ENCODE assay signal across 29 cellular contexts in the genomic region with DNA sequence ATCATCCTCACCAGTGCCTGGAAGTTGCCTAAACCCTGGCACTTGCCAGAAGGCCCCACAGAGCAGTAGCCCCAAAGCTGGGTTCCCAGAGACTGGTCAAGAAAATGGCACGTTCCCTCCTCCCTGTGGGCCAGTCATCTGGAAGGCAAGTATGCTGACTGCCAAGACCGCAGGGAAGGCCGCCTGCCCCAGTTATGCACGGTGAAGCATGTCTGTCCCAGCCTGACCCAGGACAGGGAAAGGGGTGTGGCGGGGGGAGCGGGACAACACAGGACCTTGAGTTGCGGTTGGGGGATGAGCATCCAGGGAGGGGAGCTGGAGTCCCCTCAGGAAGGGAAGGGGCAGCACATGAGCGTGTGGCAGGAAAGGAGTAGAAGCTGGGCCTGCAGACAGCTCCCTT. TPM values are rescaled to one million over a fixed set of nuclear protein-coding genes. Genes with fewer than 3 reads are reported as not detected.
DNase-seq lines count a peak whose midpoint lies in the region; TF ChIP-seq lines count a peak whose summit lies in the region.
"Had no signal": no experiment of that assay in that cellular context is flagged by ENCODE, and none has a peak within 500 bp of the region (broad histone marks: within the 10 kb centered on the region; RNA-seq: fewer than 3 reads in every experiment).

No MANE protein-coding gene starts in this region.

- no peak overlapping the region for H2BK15ac ChIP-seq in neuronal stem cell (ENCODE audit: low read length)

- H2AFZ ChIP-seq in neuronal stem cell (ENCODE audit: low read length) = no peak overlapping the region

- 60% methylated on average over 8 of the region's 8 CpGs for WGBS in esophagus muscularis mucosa
- no CpG with 5 or more reads among the region's 8 CpGs for WGBS in neuronal stem cell (ENCODE audit: extremely low coverage in 2 of 2, insufficient read length in 2 of 2, insufficient replicate concordance in 1 of 2), 2 donors
- 78 to 89% (median 86%) methylated on average over 8 of the region's 8 CpGs for WGBS in stomach, 5 donors

- H3K4me3 Mint-ChIP-seq in Caco-2 (ENCODE audit: unreplicated experiment) = no peak overlapping the region
- H3K4me3 Mint-ChIP-seq: activated CD4-positive, alpha-beta memory T cell treated with anti-CD3 and anti-CD28 coated beads, Interleukin-2, amount 10 ng/mL, durations not matched to agents 7 days and 5 days; B cell; dendritic cell treated with granulocyte-macrophage colony-stimulating factor and Interleukin-4, amounts not matched to agents 40 ng/mL and 50 ng/mL, for 4 days; stimulated activated naive CD8-positive, alpha-beta T cell treated with anti-CD3 and anti-CD28 coated beads, Interleukin-15, Interleukin-2, amounts not matched to agents 100 ng/mL and 50 ng/mL, for 24 hours had no signal

- H3K14ac ChIP-seq in neuronal stem cell (ENCODE audit: low read length) = no peak overlapping the region

- H2BK5ac ChIP-seq in neuronal stem cell (ENCODE audit: low read length) = peak overlapping the region; percentile 57

- no peak overlapping the region for H4K8ac ChIP-seq in neuronal stem cell (ENCODE audit: low read depth, low read length)

- H2BK120ac ChIP-seq in neuronal stem cell (ENCODE audit: low read depth, low read length) = no peak overlapping the region

- H3K23ac ChIP-seq in neuronal stem cell (ENCODE audit: low read depth, low read length, poor library complexity) = no peak overlapping the region

- no peak overlapping the region for H3K4me2 ChIP-seq in neuronal stem cell (ENCODE audit: insufficient read depth, low read length, poor library complexity, severe bottlenecking)

- H3K36me3 Mint-ChIP-seq in Caco-2 (ENCODE audit: insufficient read depth, unreplicated experiment) = no peaks in the 10 kb centered on the region

- no peaks in the 10 kb centered on the region for H3K4me1 Mint-ChIP-seq in Caco-2 (ENCODE audit: low read depth, unreplicated experiment)
- H3K4me1 Mint-ChIP-seq: activated CD4-positive, alpha-beta memory T cell treated with anti-CD3 and anti-CD28 coated beads, Interleukin-2, amount 10 ng/mL, durations not matched to agents 7 days and 5 days; B cell had no signal

- H3K9ac ChIP-seq in neuronal stem cell (ENCODE audit: low read depth, low read length, poor library complexity) = no peak overlapping the region

- TF ChIP-seq EP300 in esophagus muscularis mucosa (IDR thresholded peaks at IDR 0.05) = no peak
- no peak for TF ChIP-seq EP300 in stomach (IDR thresholded peaks at IDR 0.05)

- CTCF ChIA-PET in Caco-2 (lab: Charles Lee) = no interaction called here

- no peaks in the 10 kb centered on the region for H3K9me3 Mint-ChIP-seq in Caco-2 (ENCODE audit: unreplicated experiment)
- H3K9me3 Mint-ChIP-seq: activated CD4-positive, alpha-beta memory T cell treated with anti-CD3 and anti-CD28 coated beads, Interleukin-2, amount 10 ng/mL, durations not matched to agents 7 days and 5 days; dendritic cell treated with granulocyte-macrophage colony-stimulating factor and Interleukin-4, amounts not matched to agents 40 ng/mL and 50 ng/mL, for 4 days; stimulated activated naive CD8-positive, alpha-beta T cell treated with anti-CD3 and anti-CD28 coated beads, Interleukin-15, Interleukin-2, amounts not matched to agents 100 ng/mL and 50 ng/mL, for 24 hours had no signal

- H3K4me1 ChIP-seq in esophagus muscularis mucosa (peaks cover 65 to 87% (median 81%) of the 10 kb centered on the region in 4 donors), left ventricle myocardium inferior (peaks cover 78% of the 10 kb centered on the region), neuronal stem cell (ENCODE audit: control insufficient read depth in 2 of 2, insufficient read depth in 1 of 2, low read depth in 1 of 2, low read length in 2 of 2) (peaks cover 4 to 13% of the 10 kb centered on the region in 2 donors), stomach (peaks cover 0 to 48% (median 25%) of the 10 kb centered on the region in 4 donors), Caco-2 (no peaks in the 10 kb centered on the region)

- no peaks in the 10 kb centered on the region for H3K27me3 Mint-ChIP-seq in Caco-2 (ENCODE audit: insufficient read depth, unreplicated experiment)
- H3K27me3 Mint-ChIP-seq: stimulated activated naive CD8-positive, alpha-beta T cell treated with anti-CD3 and anti-CD28 coated beads, Interleukin-15, Interleukin-2, amounts not matched to agents 100 ng/mL and 50 ng/mL, for 24 hours had no signal

- BruUV-seq in Caco-2 (replicated peaks; lab: Mats Ljungman, UMichigan) = no TSS peak

- no peak overlapping the region for H3K18ac ChIP-seq in neuronal stem cell (ENCODE audit: low read length)

- H2AK5ac ChIP-seq in neuronal stem cell (ENCODE audit: low read depth, low read length) = no peak overlapping the region

- DNase-seq in esophagus muscularis mucosa (ENCODE audit: extremely low spot score) (no peak), left ventricle myocardium inferior (no peak), neuronal stem cell (ENCODE audit: low spot score) (no peak), stomach (no peak), Caco-2 (no peak), EL (no peak), NCI-H2081 (lab: John Stamatoyannopoulos, UW) (no peak), NAMALWA (ENCODE audit: low spot score) (no peak)
- DNase-seq: activated CD4-positive, alpha-beta memory T cell treated with anti-CD3 and anti-CD28 coated beads, Interleukin-2, amount 10 ng/mL, durations not matched to agents 7 days and 5 days; activated CD8-positive, alpha-beta memory T cell treated with anti-CD3 and anti-CD28 coated beads, Interleukin-2, amount 50 U/mL, for 4 hours; activated naive CD4-positive, alpha-beta T cell treated with Interleukin-2 at 50 U/mL for 16 hours; central memory CD4-positive, alpha-beta T cell; foreskin melanocyte; HCEC 1CT; hippocampal formation; KBM-7; mesendoderm; NCI-H1105 treated with DMSO at 0.1 percent for 48 hours; NCI-H1930; NCI-H524 treated with DMSO at 0.1 percent for 48 hours; PC-3; stimulated activated CD4-positive, alpha-beta T cell treated with anti-CD3 and anti-CD28 coated beads, Interleukin-2, amount 100 ng/mL, for 24 hours; T-helper 2 cell had no signal

- H3K27ac Mint-ChIP-seq in Caco-2 (ENCODE audit: unreplicated experiment) = no peak overlapping the region
- H3K27ac Mint-ChIP-seq: activated CD4-positive, alpha-beta memory T cell treated with anti-CD3 and anti-CD28 coated beads, Interleukin-2, amount 10 ng/mL, durations not matched to agents 7 days and 5 days; B cell; dendritic cell treated with granulocyte-macrophage colony-stimulating factor and Interleukin-4, amounts not matched to agents 40 ng/mL and 50 ng/mL, for 4 days; stimulated activated naive CD8-positive, alpha-beta T cell treated with anti-CD3 and anti-CD28 coated beads, Interleukin-15, Interleukin-2, amounts not matched to agents 100 ng/mL and 50 ng/mL, for 24 hours had no signal

- H3K79me1 ChIP-seq in neuronal stem cell (ENCODE audit: low read depth, low read length) = no peaks in the 10 kb centered on the region

- H3K9me3 ChIP-seq in esophagus muscularis mucosa = no peaks in the 10 kb centered on the region
- H3K9me3 ChIP-seq in left ventricle myocardium inferior (replicated peaks) = no peaks in the 10 kb centered on the region
- H3K9me3 ChIP-seq in neuronal stem cell (replicated peaks in 1 of 2; ENCODE audit: control insufficient read depth in 2 of 2, insufficient read depth in 1 of 2, low read depth in 1 of 2, low read length in 2 of 2) = no peaks in the 10 kb centered on the region
- H3K9me3 ChIP-seq in stomach = no peaks in the 10 kb centered on the region
- H3K9me3 ChIP-seq in Caco-2 = no peaks in the 10 kb centered on the region
- H3K9me3 ChIP-seq: tibial nerve had no signal

- TF ChIP-seq POLR2A in esophagus muscularis mucosa (IDR thresholded peaks at IDR 0.05; ENCODE audit: low read depth) (no peak), stomach (IDR thresholded peaks at IDR 0.05) (no peak)

- no peak overlapping the region for H3K4ac ChIP-seq in neuronal stem cell (ENCODE audit: low read length)

- peaks cover 0 to 9% (median 3%) of the 10 kb centered on the region in 4 donors for H3K36me3 ChIP-seq in esophagus muscularis mucosa
- no peaks in the 10 kb centered on the region for H3K36me3 ChIP-seq in left ventricle myocardium inferior
- peaks cover 4 to 59% of the 10 kb centered on the region in 2 donors for H3K36me3 ChIP-seq in neuronal stem cell (replicated peaks in 1 of 2; ENCODE audit: control insufficient read depth in 2 of 2, insufficient read depth in 2 of 2, low read length in 2 of 2)
- H3K36me3 ChIP-seq in stomach = no peaks in the 10 kb centered on the region
- H3K36me3 ChIP-seq in Caco-2 (ENCODE audit: control insufficient read depth, insufficient read depth, low read length) = no peaks in the 10 kb centered on the region
- H3K36me3 ChIP-seq: tibial nerve had no signal

- POLR2A ChIA-PET in Caco-2 (lab: Charles Lee) = no interaction called here

- H4K91ac ChIP-seq in neuronal stem cell (ENCODE audit: low read depth, low read length, poor library complexity) = no peak overlapping the region

- H3K4me3 ChIP-seq in esophagus muscularis mucosa = no peak overlapping the region
- no peak overlapping the region for H3K4me3 ChIP-seq in left ventricle myocardium inferior
- H3K4me3 ChIP-seq in neuronal stem cell (ENCODE audit: low read length in 2 of 2) = no peak overlapping the region
- H3K4me3 ChIP-seq in stomach = no peak overlapping the region
- no peak overlapping the region for H3K4me3 ChIP-seq in Caco-2 (ENCODE audit: low read depth, low read length)
- H3K4me3 ChIP-seq: GM12878, tibial nerve had no signal

- H3K27ac ChIP-seq in esophagus muscularis mucosa (replicated peaks in 1 of 4) (peak overlapping the region; percentile 86 to 93 (median 90)), left ventricle myocardium inferior (replicated peaks) (peak overlapping the region; percentile 66), neuronal stem cell (replicated peaks; ENCODE audit: low read length) (no peak overlapping the region), stomach (peak overlapping the region in 3 of 5 donors; percentile 68 to 86 (median 83))
- H3K27ac ChIP-seq: tibial nerve had no signal

- H3K27me3 ChIP-seq in esophagus muscularis mucosa (no peaks in the 10 kb centered on the region), left ventricle myocardium inferior (ENCODE audit: low read depth) (no peaks in the 10 kb centered on the region), neuronal stem cell (ENCODE audit: control insufficient read depth in 3 of 3, insufficient read depth in 3 of 3, low read depth in 1 of 3, low read length in 3 of 3) (no peaks in the 10 kb centered on the region), stomach (no peaks in the 10 kb centered on the region), Caco-2 (replicated peaks; ENCODE audit: control insufficient read depth, insufficient read depth, low read length) (no peaks in the 10 kb centered on the region)
- H3K27me3 ChIP-seq: tibial nerve had no signal

- H2BK12ac ChIP-seq in neuronal stem cell (ENCODE audit: low read length) = no peak overlapping the region

- intact Hi-C loops in esophagus muscularis mucosa (cut with DNase I) = no loop called here
- intact Hi-C loops in left ventricle myocardium inferior (cut with micrococcal nuclease) = no loop called here
- intact Hi-C loops in stomach (cut with DNase I; ENCODE audit: low total_unique reads) = no loop called here
- intact Hi-C loops in Caco-2 (cut with micrococcal nuclease; ENCODE audit: unreplicated experiment) = no loop called here

- no peak for TF ChIP-seq CTCF in esophagus muscularis mucosa (IDR thresholded peaks at IDR 0.05)
- no peak for TF ChIP-seq CTCF in left ventricle myocardium inferior (IDR thresholded peaks at IDR 0.05; ENCODE audit: borderline replicate concordance)
- TF ChIP-seq CTCF in stomach (IDR thresholded peaks at IDR 0.05) = no peak
- TF ChIP-seq CTCF in Caco-2 (IDR thresholded peaks at IDR 0.05; ENCODE audit: insufficient read depth in 1 of 2, low read depth in 1 of 2, low read length in 1 of 2, severe bottlenecking in 1 of 2, unreplicated experiment in 1 of 2) = no peak

RNA-seq across cellular contexts. Expression of a gene that starts 33.0 kb away (rescaled TPM):
- total RNA-seq in esophagus muscularis mucosa = 10 to 100 TPM; 27.2 to 64.1 (median 45.4) TPM
- total RNA-seq in left ventricle myocardium inferior = 276 TPM
- 33.3 TPM for polyA plus RNA-seq in neuronal stem cell (2013, experiment 1 of 2)
- polyA plus RNA-seq in neuronal stem cell (2013, experiment 2 of 2) = 32.1 TPM
- 10 to 100 TPM in 1 of 5 donors, 1 to 10 TPM in 4; 2.3 to 38.8 (median 8.7) TPM for total RNA-seq in stomach
- 10 to 100 TPM in 2 of 3 donors, 1 to 10 TPM in 1; 9.5 to 18.8 (median 17.0) TPM for polyA plus RNA-seq in stomach
- 8.7 and 9.3 TPM in 2 replicates for total RNA-seq in Caco-2 (2022)
- total RNA-seq: activated CD4-positive, alpha-beta memory T cell treated with anti-CD3 and anti-CD28 coated beads, Interleukin-2, amount 10 ng/mL, durations not matched to agents 7 days and 5 days; myocyte; PC-3 had no signal
